Comparison of ENCODE assay signal across 26 cellular contexts in the genomic region with DNA sequence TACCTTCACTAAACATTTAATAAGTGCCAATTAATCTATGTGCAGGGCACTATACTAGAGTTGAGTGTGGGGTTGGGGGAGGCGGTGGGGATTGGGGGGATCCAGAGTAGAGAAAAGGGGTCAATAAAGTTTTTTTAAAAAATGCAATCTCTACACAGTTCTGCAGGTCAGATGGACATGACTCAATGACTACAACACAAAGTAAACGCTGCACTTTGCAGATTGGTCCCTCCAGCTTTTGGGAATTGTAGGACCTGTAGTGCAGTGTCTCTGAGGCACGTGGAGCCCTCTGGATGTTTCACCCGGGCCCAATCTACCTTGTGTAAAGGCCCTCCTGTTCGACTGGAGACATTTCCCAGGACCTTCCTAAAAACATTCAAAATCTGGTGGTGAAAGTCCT. TPM values are rescaled to one million over a fixed set of nuclear protein-coding genes. Genes with fewer than 3 reads are reported as not detected.
"Had no signal": no experiment of that assay in that cellular context is flagged by ENCODE, and none has a peak within 500 bp of the region (broad histone marks: within the 10 kb centered on the region; RNA-seq: fewer than 3 reads in every experiment).

No MANE protein-coding gene starts in this region.

- H3K4me1 Mint-ChIP-seq: activated naive CD4-positive, alpha-beta T cell treated with anti-CD3 and anti-CD28 coated beads, Interleukin-2, amount 50 U/mL, for 24 hours; central memory CD8-positive, alpha-beta T cell had no signal

- H3K4me3 Mint-ChIP-seq: activated CD8-positive, alpha-beta T cell treated with anti-CD3 and anti-CD28 coated beads for 36 hours; activated naive CD4-positive, alpha-beta T cell treated with anti-CD3 and anti-CD28 coated beads, Interleukin-2, amount 50 U/mL, for 24 hours; central memory CD8-positive, alpha-beta T cell had no signal

- H3K9me3 ChIP-seq: ascending aorta, body of pancreas, SJCRH30, SK-N-SH had no signal

- DNase-seq: activated CD4-positive, alpha-beta T cell treated with anti-CD3 and anti-CD28 coated beads for 4 hours; activated CD8-positive, alpha-beta memory T cell treated with anti-CD3 and anti-CD28 coated beads, Interleukin-2, amount 50 U/mL, for 4 hours; activated CD8-positive, alpha-beta T cell treated with anti-CD3 and anti-CD28 coated beads for 36 hours; amniotic stem cell; body of pancreas; NCI-H1092; NCI-H1417 treated with DMSO at 0.1 percent for 48 hours; NCI-H1694 treated with DMSO at 0.1 percent for 48 hours; NCI-H2029 treated with DMSO at 0.1 percent for 48 hours; NCI-H345; NCI-H510A treated with DMSO at 0.1 percent for 48 hours; NCI-H69; NK-92 treated with Interleukin-12 subunit alpha and Interleukin-12 subunit beta, amount 100 ng/mL, for 24 hours; OCI-M1; RPMI8226; SJCRH30; SK-N-SH; T-helper 1 cell had no signal

- H3K9ac ChIP-seq: SK-N-SH had no signal

- H3K27me3 Mint-ChIP-seq: activated CD8-positive, alpha-beta T cell treated with anti-CD3 and anti-CD28 coated beads for 36 hours; activated naive CD4-positive, alpha-beta T cell treated with anti-CD3 and anti-CD28 coated beads, Interleukin-2, amount 50 U/mL, for 24 hours; central memory CD8-positive, alpha-beta T cell had no signal

- H3K36me3 Mint-ChIP-seq: activated naive CD4-positive, alpha-beta T cell treated with anti-CD3 and anti-CD28 coated beads, Interleukin-2, amount 50 U/mL, for 24 hours had no signal

- H3K4me1 ChIP-seq: ascending aorta had no signal

- H3K27ac Mint-ChIP-seq: activated CD8-positive, alpha-beta T cell treated with anti-CD3 and anti-CD28 coated beads for 36 hours; activated naive CD4-positive, alpha-beta T cell treated with anti-CD3 and anti-CD28 coated beads, Interleukin-2, amount 50 U/mL, for 24 hours had no signal

- H3K27ac ChIP-seq: ascending aorta, SJCRH30, WERI-Rb-1 had no signal

- H3K36me3 ChIP-seq: ascending aorta, WERI-Rb-1 had no signal

- H3K9me3 Mint-ChIP-seq: activated CD8-positive, alpha-beta T cell treated with anti-CD3 and anti-CD28 coated beads for 36 hours; activated naive CD4-positive, alpha-beta T cell treated with anti-CD3 and anti-CD28 coated beads, Interleukin-2, amount 50 U/mL, for 24 hours; central memory CD8-positive, alpha-beta T cell had no signal

- H3K27me3 ChIP-seq: ascending aorta, body of pancreas, SJCRH30 had no signal

- H3K4me3 ChIP-seq: ascending aorta, body of pancreas, SJCRH30 had no signal

- H3K4me2 ChIP-seq: SK-N-SH had no signal

- ATAC-seq: activated CD4-positive, CD25-positive, alpha-beta regulatory T cell treated with anti-CD3 and anti-CD28 coated beads, Interleukin-2, amount 50 U/mL, for 24 hours; activated CD8-positive, alpha-beta T cell treated with anti-CD3 and anti-CD28 coated beads for 36 hours; body of pancreas; Panc1; Right ventricle myocardium inferior had no signal

RNA-seq across cellular contexts. Expression of a gene that starts 43.5 kb away (rescaled TPM):
- total RNA-seq: activated CD8-positive, alpha-beta T cell treated with anti-CD3 and anti-CD28 coated beads for 36 hours; T-helper 2 cell treated with Interferon-gamma antibody and Interleukin-4, amounts not matched to agents 100 ng/mL and 5 ng/mL, for 36 hours had no signal
